ENCODE assay signal across 9 cellular contexts in the genomic region with DNA sequence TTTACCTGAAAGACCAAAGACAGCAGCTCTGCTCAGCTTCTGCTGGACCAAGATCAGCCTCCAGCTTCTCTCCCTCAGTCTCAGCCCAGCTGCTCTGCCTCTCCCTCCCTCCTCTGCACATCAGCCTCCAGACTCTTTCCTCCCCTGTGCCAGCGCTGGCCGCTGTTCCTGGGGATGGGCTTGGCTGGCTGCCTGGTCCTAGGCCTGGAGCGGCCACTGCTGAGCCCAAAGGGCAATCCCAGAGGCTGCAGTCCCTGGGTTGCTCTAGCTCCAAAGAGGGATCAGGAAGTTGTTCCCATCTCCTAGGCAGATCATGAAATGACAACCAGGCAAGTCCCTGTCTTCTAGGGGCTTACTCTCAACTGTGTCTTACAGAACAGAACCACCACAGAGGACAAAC. TPM values are rescaled to one million over a fixed set of nuclear protein-coding genes. Genes with fewer than 3 reads are reported as not detected.
A peak's percentile ranks its signal among the peaks of the same experiment; 100 is the strongest.
DNase-seq lines count a peak whose midpoint lies in the region; ATAC-seq, FAIRE-seq and TF ChIP-seq lines count a peak whose summit lies in the region.
"Had no signal": no experiment of that assay in that cellular context is flagged by ENCODE, and none has a peak within 500 bp of the region (broad histone marks: within the 10 kb centered on the region; RNA-seq: fewer than 3 reads in every experiment).

No MANE protein-coding gene starts in this region.

- peak overlapping the region; percentile 32; the same call in 1 of the 2 replicates for H3K4me2 ChIP-seq in SK-N-SH

- peaks cover 41% of the 10 kb centered on the region in 2 experiments for H3K4me1 ChIP-seq in SK-N-SH (ENCODE audit: control insufficient read depth in 1 of 2, insufficient read depth in 2 of 2, low read depth in 1 of 2, low read length in 1 of 2)

- H3K36me3 ChIP-seq in SK-N-SH (replicated peaks in 1 of 2; ENCODE audit: control insufficient read depth in 1 of 2, insufficient read depth in 2 of 2, low read length in 1 of 2), result no peaks in the 10 kb centered on the region

- H3K9me3 ChIP-seq in SK-N-SH, result no peaks in the 10 kb centered on the region

- no peak for TF ChIP-seq RAD21 in SK-N-SH (IDR thresholded peaks at IDR 0.05; ENCODE audit: low read length)

- peaks cover 21% of the 10 kb centered on the region for H3F3A ChIP-seq in SK-N-SH (replicated peaks; ENCODE audit: insufficient read depth)

- DNase-seq in Ammon's horn (ENCODE audit: low spot score) (peak; percentile 88), SK-N-SH (peak; percentile 65), frontal cortex (ENCODE audit: low spot score in 2 of 2) (peak; percentile 31 to 51), omental fat pad (ENCODE audit: low spot score) (no peak), NCI-H2171 treated with DMSO at 0.1 percent for 48 hours (lab: John Stamatoyannopoulos, UW) (no peak)
- no peak for DNase-seq in activated CD4-positive, alpha-beta T cell treated with anti-CD3 and anti-CD28 coated beads for 48 hours
- DNase-seq in activated CD8-positive, alpha-beta memory T cell treated with anti-CD3 and anti-CD28 coated beads for 24 hours, result no peak
- DNase-seq in central memory CD4-positive, alpha-beta T cell, result no peak
- DNase-seq: effector CD8-positive, alpha-beta T cell had no signal

- no peak overlapping the region for H3K9ac ChIP-seq in SK-N-SH

- no peaks in the 10 kb centered on the region for H3K27me3 ChIP-seq in SK-N-SH (ENCODE audit: insufficient read depth)

- FAIRE-seq in frontal cortex (lab: Jason Lieb, UNC), result no peak

- H3K27ac ChIP-seq in SK-N-SH (ENCODE audit: low read depth in 2 of 2, low read length in 1 of 2), result peak overlapping the region; percentile 53 to 62; a peak in 3 of 4 replicates

- no peak overlapping the region for H2AFZ ChIP-seq in SK-N-SH (ENCODE audit: low read depth)

- WGBS in SK-N-SH (ENCODE audit: low lambda C conversion rate), result 0% methylated on average over 3 of the region's 3 CpGs

- TF ChIP-seq EP300 in SK-N-SH (IDR thresholded peaks at IDR 0.05; ENCODE audit: borderline replicate concordance in 1 of 2, low read depth in 1 of 2, low read length in 1 of 2), result no peak

- POLR2A ChIA-PET in SK-N-SH (lab: Yijun Ruan, JAX), result interaction anchor here (2.1 kb wide), 1 partner anchor 31 kb away, joined by 7 read pairs; a partner anchor contains a TSS

- CTCF ChIA-PET in SK-N-SH (lab: Yijun Ruan, JAX), result interaction anchor here (4.8 kb wide), 1 partner anchor 19 kb away, joined by 23 read pairs; no protein-coding TSS in a partner anchor

- peak; percentile 67 for ATAC-seq in omental fat pad (ENCODE audit: low FRiP score)

- TF ChIP-seq CTCF in SK-N-SH (IDR thresholded peaks at IDR 0.05), result no peak
- no peak for TF ChIP-seq CTCF in omental fat pad (IDR thresholded peaks at IDR 0.05)

- H4K20me1 ChIP-seq in SK-N-SH (ENCODE audit: insufficient read depth), result no peaks in the 10 kb centered on the region

- H3K4me3 ChIP-seq in SK-N-SH (ENCODE audit: low read depth in 2 of 2, low read length in 1 of 2), result no peak overlapping the region

- peaks cover 84% of the 10 kb centered on the region for H3K79me2 ChIP-seq in SK-N-SH (ENCODE audit: insufficient read depth)

- no peaks in the 10 kb centered on the region for H3K9me2 ChIP-seq in SK-N-SH

TF ChIP-seq in SK-N-SH, 30 proteins besides CTCF, POLR2A, EP300 and RAD21:
- TF ChIP-seq RCOR1 (IDR thresholded peaks at IDR 0.05; ENCODE audit: low read length) (0 out of 2 replicates have a peak, but pooled peaks have one; percentile 37), NFIC (IDR thresholded peaks at IDR 0.05; ENCODE audit: borderline replicate concordance) (peak; percentile 84), FOSL2 (IDR thresholded peaks at IDR 0.05; ENCODE audit: borderline replicate concordance, low read depth) (no peak), TCF12 (IDR thresholded peaks at IDR 0.05) (peak; percentile 33; the same call in 1 of the 2 replicates), SIN3A (IDR thresholded peaks at IDR 0.05; ENCODE audit: borderline replicate concordance, low read depth, low read length) (no peak), EZH2phosphoT487 (IDR thresholded peaks at IDR 0.05; ENCODE audit: borderline replicate concordance, low read depth) (no peak), GATA2 (CRISPR knock-in tag; IDR thresholded peaks at IDR 0.05) (peak; percentile 18; the same call in 1 of the 2 replicates)
- TF ChIP-seq, protein P1, sequence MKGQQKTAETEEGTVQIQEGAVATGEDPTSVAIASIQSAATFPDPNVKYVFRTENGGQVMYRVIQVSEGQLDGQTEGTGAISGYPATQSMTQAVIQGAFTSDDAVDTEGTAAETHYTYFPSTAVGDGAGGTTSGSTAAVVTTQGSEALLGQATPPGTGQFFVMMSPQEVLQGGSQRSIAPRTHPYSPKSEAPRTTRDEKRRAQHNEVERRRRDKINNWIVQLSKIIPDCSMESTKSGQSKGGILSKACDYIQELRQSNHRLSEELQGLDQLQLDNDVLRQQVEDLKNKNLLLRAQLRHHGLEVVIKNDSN (IDR thresholded peaks at IDR 0.05; ENCODE audit: borderline replicate concordance, low read depth), result no peak
- TF ChIP-seq, protein P2, sequence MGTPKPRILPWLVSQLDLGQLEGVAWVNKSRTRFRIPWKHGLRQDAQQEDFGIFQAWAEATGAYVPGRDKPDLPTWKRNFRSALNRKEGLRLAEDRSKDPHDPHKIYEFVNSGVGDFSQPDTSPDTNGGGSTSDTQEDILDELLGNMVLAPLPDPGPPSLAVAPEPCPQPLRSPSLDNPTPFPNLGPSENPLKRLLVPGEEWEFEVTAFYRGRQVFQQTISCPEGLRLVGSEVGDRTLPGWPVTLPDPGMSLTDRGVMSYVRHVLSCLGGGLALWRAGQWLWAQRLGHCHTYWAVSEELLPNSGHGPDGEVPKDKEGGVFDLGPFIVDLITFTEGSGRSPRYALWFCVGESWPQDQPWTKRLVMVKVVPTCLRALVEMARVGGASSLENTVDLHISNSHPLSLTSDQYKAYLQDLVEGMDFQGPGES (IDR thresholded peaks at IDR 0.05; ENCODE audit: low read depth, low read length), result no peak

RNA-seq across cellular contexts. Expression of a gene that starts 31.3 kb away (rescaled TPM):
- 4.7 and 6.2 TPM in 2 replicates for polyA plus RNA-seq in SK-N-SH (2012; rRNA removed)
- 4.5 and 4.7 TPM in 2 replicates for polyA plus RNA-seq in SK-N-SH (2012; cell fraction: cytosol; rRNA removed)
- 6.8 and 7.8 TPM in 2 replicates for polyA plus RNA-seq in SK-N-SH (2012; cell fraction: nucleus; rRNA removed)
- total RNA-seq in frontal cortex, result 18.8 TPM
- total RNA-seq in omental fat pad, result 100 to 1,000 TPM in 1 of 4 donors, 10 to 100 TPM in 3; 37.4 to 103 (median 79.9) TPM

RNA-seq across cellular contexts. Expression of a gene that starts 31.7 kb away (rescaled TPM):
- polyA plus RNA-seq in SK-N-SH (2012; rRNA removed), result 18.1 and 21.9 TPM in 2 replicates
- 30.9 and 32.6 TPM in 2 replicates for polyA plus RNA-seq in SK-N-SH (2012; cell fraction: cytosol; rRNA removed)
- polyA plus RNA-seq in SK-N-SH (2012; cell fraction: nucleus; rRNA removed), result 2.8 and 8.5 TPM in 2 replicates
- 53.0 TPM for total RNA-seq in frontal cortex
- total RNA-seq in omental fat pad, result 10 to 100 TPM; 31.3 to 68.3 (median 50.3) TPM

Comparison
In these comparisons a context has a peak if more than half of its experiments do, and no peak if none do; other contexts are left out.
1. DNase-seq: peak in Ammon's horn (single experiment), SK-N-SH (single experiment) and frontal cortex (2 of 2); none in omental fat pad (single experiment), activated CD4-positive, alpha-beta T cell treated with anti-CD3 and anti-CD28 coated beads for 48 hours (single experiment), activated CD8-positive, alpha-beta memory T cell treated with anti-CD3 and anti-CD28 coated beads for 24 hours (single experiment), NCI-H2171 treated with DMSO at 0.1 percent for 48 hours (single experiment) and central memory CD4-positive, alpha-beta T cell (single experiment).